8 cellular contexts compared by ENCODE assay signal in genomic region chr17:7844292-7845154, GRCh38. TPM values are rescaled to one million over a fixed set of nuclear protein-coding genes. Genes with fewer than 3 reads are reported as not detected.
A peak's percentile ranks its signal among the peaks of the same experiment; 100 is the strongest.
DNase-seq lines count a peak whose midpoint lies in the region; ATAC-seq and TF ChIP-seq lines count a peak whose summit lies in the region.

No MANE protein-coding gene starts in this region.

- in situ Hi-C loops in GM13977 (cut with MboI; ENCODE audit: low pct_unique_long_range_greater_than_20kb, low sequenced_read_pairs, unreplicated experiment) (no loop called here), astrocyte of the cerebellum (cut with HindIII; ENCODE audit: low sequenced_read_pairs) (no loop called here)

- no peak for TF ChIP-seq CTCF in GM13977 (IDR thresholded peaks at IDR 0.05; ENCODE audit: extremely low read depth, insufficient read depth, missing control alignments)
- no peak for TF ChIP-seq CTCF in astrocyte of the cerebellum (IDR thresholded peaks at IDR 0.05; ENCODE audit: low read depth, low read length, missing control alignments)

- peak overlapping the region; percentile 70 for H3K4me3 ChIP-seq in astrocyte of the cerebellum (ENCODE audit: low read depth, low read length)

- DNase-seq in GM13977 (ENCODE audit: low spot score), result peak; percentile 96
- peak; percentile 90 for DNase-seq in NCI-H146 (lab: John Stamatoyannopoulos, UW)
- peak; percentile 69 for DNase-seq in T-helper 9 cell
- DNase-seq in astrocyte of the cerebellum (ENCODE audit: low read depth), result peak; percentile 85
- peak; percentile 99 for DNase-seq in hepatic stellate cell (ENCODE audit: low spot score)
- DNase-seq in pulmonary artery endothelial cell (ENCODE audit: low read depth, low spot score), result peak; percentile 87

- ATAC-seq in HG02759 (IDR thresholded peaks at IDR 0.05; ENCODE audit: unreplicated experiment) (peak; percentile 46), HG03457 (IDR thresholded peaks at IDR 0.05; ENCODE audit: unreplicated experiment) (no peak)

RNA-seq across cellular contexts. Expression of gene TMEM88, which starts 10.3 kb away (rescaled TPM):
- total RNA-seq in pulmonary artery endothelial cell, result 5.8 and 19.8 TPM in 2 replicates

RNA-seq across cellular contexts. Expression of gene KDM6B, which starts 10.5 kb away (rescaled TPM):
- 2.0 and 3.1 TPM in 2 replicates for total RNA-seq in pulmonary artery endothelial cell

RNA-seq across cellular contexts. Expression of gene NAA38, which starts 12.8 kb away (rescaled TPM):
- total RNA-seq in pulmonary artery endothelial cell, result 95.4 and 120 TPM in 2 replicates

RNA-seq across cellular contexts. Expression of gene CYB5D1, which starts 13.3 kb away (rescaled TPM):
- 9.8 and 13.2 TPM in 2 replicates for total RNA-seq in pulmonary artery endothelial cell

RNA-seq across cellular contexts. Expression of gene CHD3, which starts 44.1 kb away (rescaled TPM):
- total RNA-seq in pulmonary artery endothelial cell, result 144 and 220 TPM in 2 replicates
